9 cellular contexts compared by ENCODE assay signal in genomic region chr6:163438940-163439335, GRCh38. TPM values are rescaled to one million over a fixed set of nuclear protein-coding genes. Genes with fewer than 3 reads are reported as not detected.
DNase-seq lines count a peak whose midpoint lies in the region; ATAC-seq and TF ChIP-seq lines count a peak whose summit lies in the region.
"Had no signal": no experiment of that assay in that cellular context is flagged by ENCODE, and none has a peak within 500 bp of the region (broad histone marks: within the 10 kb centered on the region; RNA-seq: fewer than 3 reads in every experiment).

No MANE protein-coding gene starts in this region.

- peaks cover 0 to 6% of the 10 kb centered on the region in 2 donors for H3K4me1 ChIP-seq in naive thymus-derived CD4-positive, alpha-beta T cell (ENCODE audit: control insufficient read depth in 2 of 2, insufficient read depth in 2 of 2, low read length in 2 of 2)

- peaks cover 24 to 86% (median 72%) of the 10 kb centered on the region in 7 donors for H3K4me1 Mint-ChIP-seq in naive thymus-derived CD4-positive, alpha-beta T cell

- H3K9me3 ChIP-seq in naive thymus-derived CD4-positive, alpha-beta T cell (ENCODE audit: control insufficient read depth in 2 of 3, low read length in 3 of 3) = no peaks in the 10 kb centered on the region

- ATAC-seq in HG02981 (IDR thresholded peaks at IDR 0.05; ENCODE audit: unreplicated experiment) (peak; percentile 62), HG03571 (IDR thresholded peaks at IDR 0.05; ENCODE audit: unreplicated experiment) (no peak), HG02973 (IDR thresholded peaks at IDR 0.05; ENCODE audit: unreplicated experiment) (no peak), GM19035 (IDR thresholded peaks at IDR 0.05; ENCODE audit: unreplicated experiment) (no peak)
- ATAC-seq in naive thymus-derived CD4-positive, alpha-beta T cell = peak; percentile 42

- H3K27ac Mint-ChIP-seq in naive thymus-derived CD4-positive, alpha-beta T cell = no peak overlapping the region

- TF ChIP-seq CTCF in GM12865 (IDR thresholded peaks at IDR 0.05; ENCODE audit: insufficient read depth, low read depth, low read length, missing control alignments) = no peak

- H3K36me3 Mint-ChIP-seq in naive thymus-derived CD4-positive, alpha-beta T cell = peaks cover 0 to 6% (median 0%) of the 10 kb centered on the region in 5 donors

- no peak overlapping the region for H3K4me3 ChIP-seq in GM12865 (ENCODE audit: low read depth, low read length)
- H3K4me3 ChIP-seq in naive thymus-derived CD4-positive, alpha-beta T cell (ENCODE audit: low read length) = no peak overlapping the region
- H3K4me3 ChIP-seq: cardiac muscle cell had no signal

- no peaks in the 10 kb centered on the region for H3K36me3 ChIP-seq in naive thymus-derived CD4-positive, alpha-beta T cell (ENCODE audit: control insufficient read depth in 2 of 3, insufficient read depth in 3 of 3, low read length in 3 of 3)
- H3K36me3 ChIP-seq: cardiac muscle cell had no signal

- no peak overlapping the region for H3K27ac ChIP-seq in naive thymus-derived CD4-positive, alpha-beta T cell (ENCODE audit: low read depth, low read length)
- H3K27ac ChIP-seq: HL-60 had no signal

- CTCF ChIA-PET in naive thymus-derived CD4-positive, alpha-beta T cell (lab: Charles Lee) = no interaction called here

- POLR2A ChIA-PET in naive thymus-derived CD4-positive, alpha-beta T cell (lab: Charles Lee) = no interaction called here

- intact Hi-C loops in naive thymus-derived CD4-positive, alpha-beta T cell (cut with micrococcal nuclease) = no loop called here

- H3K27me3 Mint-ChIP-seq in naive thymus-derived CD4-positive, alpha-beta T cell = no peaks in the 10 kb centered on the region

- H3K9me3 Mint-ChIP-seq in naive thymus-derived CD4-positive, alpha-beta T cell = no peaks in the 10 kb centered on the region

- H3K4me3 Mint-ChIP-seq in naive thymus-derived CD4-positive, alpha-beta T cell = peak overlapping the region in 1 of 10 donors; percentile 26

- H3K27me3 ChIP-seq in naive thymus-derived CD4-positive, alpha-beta T cell (ENCODE audit: control insufficient read depth in 2 of 2, insufficient read depth in 2 of 2, low read length in 2 of 2) = no peaks in the 10 kb centered on the region
- H3K27me3 ChIP-seq: cardiac muscle cell had no signal

- DNase-seq in GM12865 (ENCODE audit: low read depth) = peak; percentile 30
- peak; percentile 26 to 29 for DNase-seq in activated T-cell treated with anti-CD3 and anti-CD28 coated beads, Interleukin-2, amount 50 U/mL, for 48 hours
- DNase-seq in naive thymus-derived CD4-positive, alpha-beta T cell = no peak

RNA-seq across cellular contexts. Expression of gene QKI, which starts 24.4 kb away (rescaled TPM):
- 100 to 1,000 TPM in 1 of 5 experiments, 10 to 100 TPM in 4; 70.1 to 147 (median 72.8) TPM for total RNA-seq in naive thymus-derived CD4-positive, alpha-beta T cell
- 10 to 100 TPM; 15.0 to 20.8 TPM for polyA plus RNA-seq in naive thymus-derived CD4-positive, alpha-beta T cell

Comparison
In these comparisons a context has a peak if more than half of its experiments do, and no peak if none do; other contexts are left out.
1. DNase-seq: peak in GM12865 (single experiment) and activated T-cell treated with anti-CD3 and anti-CD28 coated beads, Interleukin-2, amount 50 U/mL, for 48 hours (2 of 2); none in naive thymus-derived CD4-positive, alpha-beta T cell (0 of 9).
2. ATAC-seq: peak in HG02981 (single experiment) and naive thymus-derived CD4-positive, alpha-beta T cell (single experiment); none in HG03571 (single experiment), HG02973 (single experiment) and GM19035 (single experiment).